Comparison of ENCODE assay signal across 13 cellular contexts in genomic region chr12:109735051-109735521, GRCh38. TPM values are rescaled to one million over a fixed set of nuclear protein-coding genes. Genes with fewer than 3 reads are reported as not detected.
DNase-seq lines count a peak whose midpoint lies in the region; ATAC-seq and TF ChIP-seq lines count a peak whose summit lies in the region.
"Had no signal": no experiment of that assay in that cellular context is flagged by ENCODE, and none has a peak within 500 bp of the region (broad histone marks: within the 10 kb centered on the region; RNA-seq: fewer than 3 reads in every experiment).

No MANE protein-coding gene starts in this region.

- peaks cover 53% of the 10 kb centered on the region for H3K4me1 ChIP-seq in neural progenitor cell

- peaks cover 7% of the 10 kb centered on the region for H3K4me1 Mint-ChIP-seq in stimulated activated naive CD8-positive, alpha-beta T cell treated with anti-CD3 and anti-CD28 coated beads, Interleukin-15, amount 100 ng/mL, for 72 hours
- peaks cover 60% of the 10 kb centered on the region for H3K4me1 Mint-ChIP-seq in neural progenitor cell
- H3K4me1 Mint-ChIP-seq: activated naive CD8-positive, alpha-beta T cell treated with anti-CD3 and anti-CD28 coated beads for 36 hours; T-cell had no signal

- peaks cover 18% of the 10 kb centered on the region for H3K27me3 ChIP-seq in neural progenitor cell

- no peaks in the 10 kb centered on the region for H3K9me3 Mint-ChIP-seq in stimulated activated naive CD8-positive, alpha-beta T cell treated with anti-CD3 and anti-CD28 coated beads, Interleukin-15, amount 100 ng/mL, for 72 hours
- no peaks in the 10 kb centered on the region for H3K9me3 Mint-ChIP-seq in neural progenitor cell
- H3K9me3 Mint-ChIP-seq: activated naive CD8-positive, alpha-beta T cell treated with anti-CD3 and anti-CD28 coated beads for 36 hours; T-cell had no signal

- no peak overlapping the region for H3K27ac ChIP-seq in neural progenitor cell

- DNase-seq in stimulated activated naive CD8-positive, alpha-beta T cell treated with anti-CD3 and anti-CD28 coated beads, Interleukin-15, Interleukin-2, amounts not matched to agents 100 U/mL and 50 U/mL, for 24 hours, result peak; percentile 1
- DNase-seq in stimulated activated naive CD8-positive, alpha-beta T cell treated with anti-CD3 and anti-CD28 coated beads, Interleukin-15, amount 100 ng/mL, for 72 hours, result no peak
- DNase-seq in head of caudate nucleus, result peak in 30 of 42 donors; percentile 5 to 73 (median 47)
- DNase-seq in neural progenitor cell (ENCODE audit: low spot score), result no peak
- no peak for DNase-seq in AG08395 (ENCODE audit: low spot score)
- DNase-seq in DMS153 treated with DMSO at 0.1 percent for 48 hours (lab: John Stamatoyannopoulos, UW; ENCODE audit: unreplicated experiment), result no peak
- DNase-seq in NCI-H187 (lab: John Stamatoyannopoulos, UW), result no peak
- DNase-seq: activated naive CD8-positive, alpha-beta T cell treated with anti-CD3 and anti-CD28 coated beads for 36 hours; NCI-H1105; NCI-H774; RPMI8226; T-cell had no signal

- H3K36me3 ChIP-seq in neural progenitor cell, result no peaks in the 10 kb centered on the region

- no peak overlapping the region for H3K27ac Mint-ChIP-seq in stimulated activated naive CD8-positive, alpha-beta T cell treated with anti-CD3 and anti-CD28 coated beads, Interleukin-15, amount 100 ng/mL, for 72 hours
- peak overlapping the region; percentile 41 for H3K27ac Mint-ChIP-seq in neural progenitor cell
- H3K27ac Mint-ChIP-seq: activated naive CD8-positive, alpha-beta T cell treated with anti-CD3 and anti-CD28 coated beads for 36 hours; T-cell had no signal

- intact Hi-C loops in head of caudate nucleus (cut with DNase I), result no loop called here

- ATAC-seq in stimulated activated naive CD8-positive, alpha-beta T cell treated with anti-CD3 and anti-CD28 coated beads, Interleukin-15, Interleukin-2, amounts not matched to agents 100 U/mL and 50 U/mL, for 24 hours, result no peak
- ATAC-seq in stimulated activated naive CD8-positive, alpha-beta T cell treated with anti-CD3 and anti-CD28 coated beads, Interleukin-15, amount 100 ng/mL, for 72 hours, result no peak
- ATAC-seq in GM18511 (IDR thresholded peaks at IDR 0.05; ENCODE audit: unreplicated experiment), result no peak
- ATAC-seq: T-cell had no signal

- peak overlapping the region; percentile 66 for H3K4me2 ChIP-seq in neural progenitor cell

- H4K20me1 ChIP-seq in neural progenitor cell (ENCODE audit: low read depth), result peaks cover 92% of the 10 kb centered on the region

- no peak overlapping the region for H3K9ac ChIP-seq in neural progenitor cell

- H3K36me3 Mint-ChIP-seq in neural progenitor cell, result no peaks in the 10 kb centered on the region
- H3K36me3 Mint-ChIP-seq: activated naive CD8-positive, alpha-beta T cell treated with anti-CD3 and anti-CD28 coated beads for 36 hours; T-cell had no signal

- H3K79me2 ChIP-seq in neural progenitor cell (ENCODE audit: low read depth), result no peaks in the 10 kb centered on the region

- peaks cover 48% of the 10 kb centered on the region for H3K27me3 Mint-ChIP-seq in stimulated activated naive CD8-positive, alpha-beta T cell treated with anti-CD3 and anti-CD28 coated beads, Interleukin-15, amount 100 ng/mL, for 72 hours
- peaks cover 31% of the 10 kb centered on the region for H3K27me3 Mint-ChIP-seq in neural progenitor cell (ENCODE audit: insufficient read depth, low read depth)

- no peak overlapping the region for H2AFZ ChIP-seq in neural progenitor cell (replicated peaks)

- no peak for TF ChIP-seq CTCF in neural progenitor cell (IDR thresholded peaks at IDR 0.05)

- no peak overlapping the region for H3K4me3 Mint-ChIP-seq in stimulated activated naive CD8-positive, alpha-beta T cell treated with anti-CD3 and anti-CD28 coated beads, Interleukin-15, amount 100 ng/mL, for 72 hours
- peak overlapping the region; percentile 30 for H3K4me3 Mint-ChIP-seq in neural progenitor cell
- H3K4me3 Mint-ChIP-seq: activated naive CD8-positive, alpha-beta T cell treated with anti-CD3 and anti-CD28 coated beads for 36 hours; T-cell had no signal

- peaks cover 17% of the 10 kb centered on the region for H3F3A ChIP-seq in neural progenitor cell (ENCODE audit: low read depth)

- H3K4me3 ChIP-seq in neural progenitor cell, result no peak overlapping the region

- H3K9me3 ChIP-seq in neural progenitor cell (ENCODE audit: low read depth), result no peaks in the 10 kb centered on the region

RNA-seq across cellular contexts. Expression of gene FAM222A, which starts 21.5 kb away (rescaled TPM):
- 2.5 and 10.6 TPM in 2 replicates for total RNA-seq in neural progenitor cell (ENCODE audit: low replicate concordance)

Comparison
In these comparisons a context has a peak if more than half of its experiments do, and no peak if none do; other contexts are left out.
1. DNase-seq: peak in stimulated activated naive CD8-positive, alpha-beta T cell treated with anti-CD3 and anti-CD28 coated beads, Interleukin-15, Interleukin-2, amounts not matched to agents 100 U/mL and 50 U/mL, for 24 hours (single experiment) and head of caudate nucleus (30 of 42); none in stimulated activated naive CD8-positive, alpha-beta T cell treated with anti-CD3 and anti-CD28 coated beads, Interleukin-15, amount 100 ng/mL, for 72 hours (0 of 2), neural progenitor cell (single experiment), AG08395 (single experiment), DMS153 treated with DMSO at 0.1 percent for 48 hours (single experiment) and NCI-H187 (0 of 2).